32 cellular contexts compared by ENCODE assay signal in the genomic region with DNA sequence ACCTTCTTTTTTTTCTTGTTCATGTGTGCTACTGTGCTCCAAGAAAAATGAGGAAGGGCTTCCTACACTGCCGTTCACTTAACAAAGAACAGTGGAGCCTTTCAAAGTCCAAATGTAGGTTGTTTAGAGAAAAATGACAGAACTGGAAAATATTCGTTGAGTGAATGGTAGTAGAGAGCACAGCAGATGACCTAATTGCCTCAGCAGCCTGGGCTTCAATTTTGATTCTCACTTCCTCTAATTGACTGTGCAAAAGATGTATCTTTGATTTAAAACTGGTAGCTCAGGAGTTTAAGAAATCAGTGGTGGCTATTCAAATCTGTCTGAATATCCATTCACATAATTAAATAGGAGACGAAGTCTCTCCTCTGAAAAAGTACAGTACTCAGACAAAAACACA. TPM values are rescaled to one million over a fixed set of nuclear protein-coding genes. Genes with fewer than 3 reads are reported as not detected.
DNase-seq lines count a peak whose midpoint lies in the region; ATAC-seq, FAIRE-seq and TF ChIP-seq lines count a peak whose summit lies in the region.
"Had no signal": no experiment of that assay in that cellular context is flagged by ENCODE, and none has a peak within 500 bp of the region (broad histone marks: within the 10 kb centered on the region; RNA-seq: fewer than 3 reads in every experiment).

No MANE protein-coding gene starts in this region.

- H3K36me3 ChIP-seq in iPS-20b (ENCODE audit: insufficient read depth, low read depth, low read length) (no peaks in the 10 kb centered on the region), Caco-2 (ENCODE audit: control insufficient read depth, insufficient read depth, low read length) (no peaks in the 10 kb centered on the region)
- H3K36me3 ChIP-seq: left ventricle myocardium inferior, thyroid gland, WERI-Rb-1 had no signal

- H3K27ac Mint-ChIP-seq in Caco-2 (ENCODE audit: unreplicated experiment): no peak overlapping the region
- H3K27ac Mint-ChIP-seq: activated CD4-positive, alpha-beta T cell treated with anti-CD3 and anti-CD28 coated beads, Interleukin-2, amount 10 ng/mL, durations not matched to agents 24 days and 14 days; activated T-cell treated with anti-CD3 and anti-CD28 coated beads, Interleukin-2, amount 50 U/mL, for 24 hours; CD4-positive, alpha-beta T cell; mesothelial cell of epicardium; stimulated activated naive CD8-positive, alpha-beta T cell treated with anti-CD3 and anti-CD28 coated beads, Interleukin-15, amount 100 ng/mL, for 72 hours had no signal

- DNase-seq in GM12891 (ENCODE audit: insufficient read length, low spot score): no peak
- peak; percentile 26 for DNase-seq in NCI-H69 (lab: John Stamatoyannopoulos, UW)
- DNase-seq in NCI-H524 (lab: John Stamatoyannopoulos, UW): no peak
- no peak for DNase-seq in foreskin melanocyte
- DNase-seq in cerebellar cortex (ENCODE audit: low spot score): no peak
- DNase-seq in Caco-2: no peak
- DNase-seq: activated CD4-positive, alpha-beta T cell treated with anti-CD3 and anti-CD28 coated beads, Interleukin-2, amount 10 ng/mL, durations not matched to agents 24 days and 14 days; activated T-cell treated with anti-CD3 and anti-CD28 coated beads, Interleukin-2, amount 50 U/mL, for 24 hours; AML-193; body of pancreas; CD4-positive, alpha-beta T cell; left ventricle myocardium inferior; MV-4-11; naive B cell; NCI-H510A; NK-92 treated with Interleukin-12 subunit alpha and Interleukin-12 subunit beta, amount 100 ng/mL, for 24 hours; SHP77; small intestine; stimulated activated CD8-positive, alpha-beta memory T cell treated with anti-CD3 and anti-CD28 coated beads, Interleukin-4, amount 100 ng/mL, for 48 hours; stimulated activated naive CD8-positive, alpha-beta T cell treated with anti-CD3 and anti-CD28 coated beads, Interleukin-15, amount 100 ng/mL, for 72 hours; SW 1271; T-helper 9 cell; thyroid gland; WERI-Rb-1 had no signal

- H3K27me3 ChIP-seq in iPS-20b (ENCODE audit: insufficient read depth, low read length) (no peaks in the 10 kb centered on the region), Caco-2 (replicated peaks; ENCODE audit: control insufficient read depth, insufficient read depth, low read length) (no peaks in the 10 kb centered on the region)
- H3K27me3 ChIP-seq: body of pancreas, thyroid gland had no signal

- CTCF ChIA-PET in Caco-2 (lab: Charles Lee): no interaction called here

- TF ChIP-seq CTCF in Caco-2 (IDR thresholded peaks at IDR 0.05; ENCODE audit: insufficient read depth in 1 of 2, low read depth in 1 of 2, low read length in 1 of 2, severe bottlenecking in 1 of 2, unreplicated experiment in 1 of 2): no peak

- peak; percentile 61 for ATAC-seq in GM19351 (IDR thresholded peaks at IDR 0.05; ENCODE audit: unreplicated experiment)
- ATAC-seq: A549; body of pancreas; K562; stimulated activated naive CD8-positive, alpha-beta T cell treated with anti-CD3 and anti-CD28 coated beads, Interleukin-15, amount 100 ng/mL, for 72 hours had no signal

- H3K9me3 Mint-ChIP-seq in Caco-2 (ENCODE audit: unreplicated experiment): no peaks in the 10 kb centered on the region
- H3K9me3 Mint-ChIP-seq: activated CD4-positive, alpha-beta T cell treated with anti-CD3 and anti-CD28 coated beads, Interleukin-2, amount 10 ng/mL, durations not matched to agents 24 days and 14 days; activated T-cell treated with anti-CD3 and anti-CD28 coated beads, Interleukin-2, amount 50 U/mL, for 24 hours; CD4-positive, alpha-beta T cell; mesothelial cell of epicardium; stimulated activated naive CD8-positive, alpha-beta T cell treated with anti-CD3 and anti-CD28 coated beads, Interleukin-15, amount 100 ng/mL, for 72 hours had no signal

- H3K4me3 ChIP-seq in iPS-20b (ENCODE audit: low read length) (peak overlapping the region; percentile 59; the same call in 1 of the 2 replicates), Caco-2 (ENCODE audit: low read depth, low read length) (no peak overlapping the region)
- H3K4me3 ChIP-seq: A549, body of pancreas, K562, left ventricle myocardium inferior, thyroid gland had no signal

- POLR2A ChIA-PET in Caco-2 (lab: Charles Lee): no interaction called here

- intact Hi-C loops in Caco-2 (cut with micrococcal nuclease; ENCODE audit: unreplicated experiment): no loop called here

- H3K4me1 ChIP-seq in iPS-20b (ENCODE audit: insufficient read depth, low read length) (peaks cover 18% of the 10 kb centered on the region; the same call in 1 of the 2 replicates), Caco-2 (no peaks in the 10 kb centered on the region)
- H3K4me1 ChIP-seq: A549, thyroid gland had no signal

- FAIRE-seq in GM12891 (lab: Jason Lieb, UNC): no peak
- FAIRE-seq: A549, islet of Langerhans, K562, small intestine had no signal

- TF ChIP-seq POLR2A in GM12891 (IDR thresholded peaks at IDR 0.05; ENCODE audit: low read depth, low read length): no peak

- no peak overlapping the region; the same call in 1 of the 2 replicates for H3K9ac ChIP-seq in iPS-20b (ENCODE audit: low read depth, low read length)

- no peaks in the 10 kb centered on the region for H3K4me1 Mint-ChIP-seq in Caco-2 (ENCODE audit: low read depth, unreplicated experiment)
- H3K4me1 Mint-ChIP-seq: activated CD4-positive, alpha-beta T cell treated with anti-CD3 and anti-CD28 coated beads, Interleukin-2, amount 10 ng/mL, durations not matched to agents 24 days and 14 days; stimulated activated naive CD8-positive, alpha-beta T cell treated with anti-CD3 and anti-CD28 coated beads, Interleukin-15, amount 100 ng/mL, for 72 hours had no signal

- no peaks in the 10 kb centered on the region for H3K36me3 Mint-ChIP-seq in Caco-2 (ENCODE audit: insufficient read depth, unreplicated experiment)
- H3K36me3 Mint-ChIP-seq: mesothelial cell of epicardium had no signal

- no TSS peak for BruUV-seq in Caco-2 (replicated peaks; lab: Mats Ljungman, UMichigan)

- no peak overlapping the region for H3K4me3 Mint-ChIP-seq in Caco-2 (ENCODE audit: unreplicated experiment)
- H3K4me3 Mint-ChIP-seq: activated CD4-positive, alpha-beta T cell treated with anti-CD3 and anti-CD28 coated beads, Interleukin-2, amount 10 ng/mL, durations not matched to agents 24 days and 14 days; activated T-cell treated with anti-CD3 and anti-CD28 coated beads, Interleukin-2, amount 50 U/mL, for 24 hours; CD4-positive, alpha-beta T cell; mesothelial cell of epicardium; stimulated activated naive CD8-positive, alpha-beta T cell treated with anti-CD3 and anti-CD28 coated beads, Interleukin-15, amount 100 ng/mL, for 72 hours had no signal

- H3K27ac ChIP-seq in iPS-20b (ENCODE audit: low read length): no peak overlapping the region
- H3K27ac ChIP-seq: A549, body of pancreas, left ventricle myocardium inferior, thyroid gland, WERI-Rb-1 had no signal

- peaks cover 5% of the 10 kb centered on the region for H3K27me3 Mint-ChIP-seq in Caco-2 (ENCODE audit: insufficient read depth, unreplicated experiment)

- H3K9me3 ChIP-seq in iPS-20b (ENCODE audit: insufficient read depth, low read depth, low read length) (no peaks in the 10 kb centered on the region), Caco-2 (no peaks in the 10 kb centered on the region)
- H3K9me3 ChIP-seq: A549, body of pancreas, left ventricle myocardium inferior, thyroid gland had no signal

TF ChIP-seq in GM12891, 5 proteins besides CTCF, POLR2A, EP300 and RAD21:
- TF ChIP-seq POLR2AphosphoS5 (IDR thresholded peaks at IDR 0.05; ENCODE audit: low read depth, low read length) (no peak), POU2F2 (IDR thresholded peaks at IDR 0.05; ENCODE audit: low read depth, low read length) (no peak), PAX5 (IDR thresholded peaks at IDR 0.05; ENCODE audit: insufficient read depth, low read length, severe bottlenecking) (no peak), SPI1 (IDR thresholded peaks at IDR 0.05; ENCODE audit: low read depth, low read length) (peak; percentile 84)

RNA-seq across cellular contexts. Expression of a gene that starts 5.2 kb away (rescaled TPM):
- not detected for polyA plus RNA-seq in GM12891 (2012; ENCODE audit: low read depth, missing spikeins)
- not detected in 2 replicates for total RNA-seq in Caco-2 (2022)
- total RNA-seq: activated CD4-positive, alpha-beta T cell treated with anti-CD3 and anti-CD28 coated beads, Interleukin-2, amount 10 ng/mL, durations not matched to agents 24 days and 14 days; activated CD8-positive, alpha-beta memory T cell treated with anti-CD3 and anti-CD28 coated beads for 36 hours; osteocyte had no signal
- polyA plus RNA-seq: K562 had no signal
